10 cellular contexts compared by ENCODE assay signal in the genomic region with DNA sequence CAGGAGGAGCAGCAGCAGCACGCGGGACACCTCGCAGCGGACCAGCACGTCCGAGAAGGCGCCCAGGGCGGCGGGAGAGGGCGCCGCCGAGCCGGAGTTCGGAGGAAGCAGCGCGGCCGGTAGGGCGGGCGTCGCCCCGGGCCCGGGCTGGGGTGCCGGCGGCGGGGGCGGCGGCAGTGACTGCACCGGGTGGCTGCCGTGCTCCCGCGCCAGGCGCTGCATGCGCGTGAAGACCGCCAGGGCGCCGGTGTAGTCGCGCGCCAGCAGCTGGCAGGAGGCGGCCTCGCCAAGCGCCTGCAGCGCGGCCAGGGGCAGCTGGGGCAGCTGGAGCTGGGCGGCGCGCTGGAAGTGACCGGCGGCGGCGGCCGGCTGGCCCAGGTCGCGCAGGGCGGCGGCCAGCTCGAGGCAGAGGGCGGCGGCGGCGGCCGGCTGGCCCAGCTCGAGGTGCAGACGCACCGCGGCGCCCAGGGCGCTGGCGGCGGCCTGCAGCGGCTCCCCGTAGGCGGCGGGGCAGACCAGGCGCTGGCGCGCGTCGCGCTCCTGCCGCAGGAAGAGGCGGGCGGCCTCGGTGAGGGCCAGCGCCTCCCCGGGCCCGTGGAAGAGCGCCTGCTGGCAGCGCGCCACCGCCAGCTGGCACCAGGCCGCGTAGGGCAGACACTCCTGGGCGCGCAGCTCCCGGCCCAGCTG. TPM values are rescaled to one million over a fixed set of nuclear protein-coding genes. Genes with fewer than 3 reads are reported as not detected.
DNase-seq lines count a peak whose midpoint lies in the region; ATAC-seq and TF ChIP-seq lines count a peak whose summit lies in the region.
"Not testable (repeated sequence)": the region's sequence is repeated elsewhere in the genome, so short reads cannot be mapped to it uniquely, and the experiment has no call there.
"Had no signal": no experiment of that assay in that cellular context is flagged by ENCODE, and none has a peak within 500 bp of the region (broad histone marks: within the 10 kb centered on the region; RNA-seq: fewer than 3 reads in every experiment).

No MANE protein-coding gene starts in this region.

- not testable (repeated sequence) for H3K4me3 ChIP-seq in CD8-positive, alpha-beta T cell (ENCODE audit: low read depth, low read length); RWPE2 (ENCODE audit: severe bottlenecking)

- H3K27ac Mint-ChIP-seq in CD8-positive, alpha-beta T cell; naive thymus-derived CD8-positive, alpha-beta T cell: not testable (repeated sequence)

- not testable (repeated sequence) for H3K4me1 ChIP-seq in CD8-positive, alpha-beta T cell (ENCODE audit: insufficient read depth, low read length); RWPE2 (ENCODE audit: insufficient read depth, poor library complexity, severe bottlenecking)

- CTCF ChIA-PET in CD8-positive, alpha-beta T cell (lab: Charles Lee) = not testable (repeated sequence)

- H3K4me1 Mint-ChIP-seq in CD8-positive, alpha-beta T cell (ENCODE audit: low read depth); naive thymus-derived CD8-positive, alpha-beta T cell: not testable (repeated sequence)

- H3K9me3 ChIP-seq in CD8-positive, alpha-beta T cell (ENCODE audit: low read length); RWPE2 (ENCODE audit: severe bottlenecking): not testable (repeated sequence)

- POLR2A ChIA-PET in CD8-positive, alpha-beta T cell (lab: Charles Lee); naive thymus-derived CD8-positive, alpha-beta T cell (lab: Charles Lee): not testable (repeated sequence)

- TF ChIP-seq CTCF in CD8-positive, alpha-beta T cell (IDR thresholded peaks at IDR 0.05); RWPE2 (IDR thresholded peaks at IDR 0.05; ENCODE audit: poor library complexity, severe bottlenecking): not testable (repeated sequence)

- H3K36me3 ChIP-seq in CD8-positive, alpha-beta T cell (ENCODE audit: insufficient read depth, low read length); RWPE2 (ENCODE audit: low read depth): not testable (repeated sequence)

- intact Hi-C loops in CD8-positive, alpha-beta T cell (cut with DNase I, micrococcal nuclease) = not testable (repeated sequence)

- H3K27ac ChIP-seq in CD8-positive, alpha-beta T cell (ENCODE audit: low read depth, low read length); RWPE2 (ENCODE audit: poor library complexity, severe bottlenecking): not testable (repeated sequence)

- not testable (repeated sequence) for H3K4me3 Mint-ChIP-seq in CD8-positive, alpha-beta T cell; naive thymus-derived CD8-positive, alpha-beta T cell

- not testable (repeated sequence) for H3K27me3 ChIP-seq in CD8-positive, alpha-beta T cell (ENCODE audit: insufficient read depth, low read length); RWPE2 (ENCODE audit: insufficient read depth, poor library complexity, severe bottlenecking)

- not testable (repeated sequence) for H3K9me3 Mint-ChIP-seq in CD8-positive, alpha-beta T cell; naive thymus-derived CD8-positive, alpha-beta T cell

- DNase-seq in CD8-positive, alpha-beta T cell; RWPE2 (ENCODE audit: low spot score); naive thymus-derived CD8-positive, alpha-beta T cell: not testable (repeated sequence)

- H3K27me3 Mint-ChIP-seq in CD8-positive, alpha-beta T cell (ENCODE audit: low read depth); naive thymus-derived CD8-positive, alpha-beta T cell: not testable (repeated sequence)

- peak; percentile 50 for ATAC-seq in CD8-positive, alpha-beta T cell
- peak; percentile 74 for ATAC-seq in GM19324 (IDR thresholded peaks at IDR 0.05; ENCODE audit: low FRiP score, unreplicated experiment)
- ATAC-seq in GM21529 (IDR thresholded peaks at IDR 0.05; ENCODE audit: unreplicated experiment) = peak; percentile 52
- peak; percentile 42 for ATAC-seq in HG02870 (IDR thresholded peaks at IDR 0.05; ENCODE audit: unreplicated experiment)
- peak; percentile 60 for ATAC-seq in HG03175 (IDR thresholded peaks at IDR 0.05; ENCODE audit: unreplicated experiment)
- ATAC-seq in RWPE2 (ENCODE audit: low read depth) = peak; percentile 74
- ATAC-seq in esophagus mucosa = peak; percentile 65
- peak; percentile 75 to 76 for ATAC-seq in naive thymus-derived CD8-positive, alpha-beta T cell

- H3K36me3 Mint-ChIP-seq in CD8-positive, alpha-beta T cell; naive thymus-derived CD8-positive, alpha-beta T cell: not testable (repeated sequence)

RNA-seq across cellular contexts. Expression of a gene that starts 0.5 kb away (rescaled TPM):
- total RNA-seq in CD8-positive, alpha-beta T cell = 1 to 10 TPM; 4.4 to 4.8 TPM
- 2.3 TPM for total RNA-seq in esophagus mucosa
- total RNA-seq in naive thymus-derived CD8-positive, alpha-beta T cell = 10 to 100 TPM in 1 of 2 experiments, 1 to 10 TPM in 1; 9.7 to 14.5 TPM
- 10 to 100 TPM in 2 of 3 donors, 1 to 10 TPM in 1; 9.5 to 22.2 (median 18.0) TPM for polyA plus RNA-seq in naive thymus-derived CD8-positive, alpha-beta T cell
- total RNA-seq: astrocyte; CD4-positive, alpha-beta memory T cell had no signal
